ENCODE assay signal across 1 cellular context in the genomic region with DNA sequence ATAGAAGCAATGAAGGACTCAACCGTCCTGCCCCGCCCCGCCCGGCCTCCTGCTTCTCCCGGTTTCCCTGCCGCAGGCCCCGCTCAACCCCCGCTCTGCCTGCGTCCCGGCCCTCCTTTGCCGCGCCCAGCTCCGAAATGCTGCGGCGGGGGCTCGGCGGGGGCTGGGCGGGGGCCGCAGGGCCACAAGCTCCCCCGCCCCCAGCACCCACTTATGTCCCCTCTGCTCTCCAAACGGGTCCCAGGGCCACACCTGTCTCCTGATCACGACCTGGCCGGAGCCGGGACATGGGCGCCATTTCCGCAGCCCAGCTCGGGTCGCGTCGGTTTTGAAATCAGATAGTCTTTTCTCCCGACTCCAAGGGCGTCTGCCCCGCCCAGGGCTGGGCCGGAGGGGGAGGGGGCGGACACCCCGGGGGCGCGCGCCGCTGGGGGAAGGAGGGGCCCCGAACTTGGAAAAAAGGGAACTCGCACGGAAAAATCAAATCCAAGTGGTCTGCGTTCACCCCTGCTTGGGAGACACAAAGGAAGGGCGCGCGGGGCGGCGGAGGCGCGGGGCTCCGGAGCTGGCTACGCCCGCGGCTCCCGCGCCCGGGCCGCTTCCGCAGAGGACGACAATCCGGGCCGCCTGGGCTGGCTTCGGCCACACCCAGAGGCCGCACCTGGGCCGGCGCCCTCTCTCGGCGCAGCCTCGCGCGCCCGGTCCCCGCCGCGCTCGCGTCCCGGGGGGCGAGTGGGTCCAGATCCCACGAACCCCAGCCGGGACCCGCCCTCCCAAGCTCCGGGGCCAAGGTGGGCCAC.
A peak's percentile ranks its signal among the peaks of the same experiment; 100 is the strongest.
TF ChIP-seq lines count a peak whose summit lies in the region.

No MANE protein-coding gene starts in this region.

TF ChIP-seq in WTC11, 78 proteins besides CTCF, POLR2A, EP300 and RAD21 (continued from another document):
- TF ChIP-seq, protein P1, sequence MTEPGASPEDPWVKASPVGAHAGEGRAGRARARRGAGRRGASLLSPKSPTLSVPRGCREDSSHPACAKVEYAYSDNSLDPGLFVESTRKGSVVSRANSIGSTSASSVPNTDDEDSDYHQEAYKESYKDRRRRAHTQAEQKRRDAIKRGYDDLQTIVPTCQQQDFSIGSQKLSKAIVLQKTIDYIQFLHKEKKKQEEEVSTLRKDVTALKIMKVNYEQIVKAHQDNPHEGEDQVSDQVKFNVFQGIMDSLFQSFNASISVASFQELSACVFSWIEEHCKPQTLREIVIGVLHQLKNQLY (CRISPR knock-in tag; IDR thresholded peaks at IDR 0.05): no peak
- TF ChIP-seq, protein P2, sequence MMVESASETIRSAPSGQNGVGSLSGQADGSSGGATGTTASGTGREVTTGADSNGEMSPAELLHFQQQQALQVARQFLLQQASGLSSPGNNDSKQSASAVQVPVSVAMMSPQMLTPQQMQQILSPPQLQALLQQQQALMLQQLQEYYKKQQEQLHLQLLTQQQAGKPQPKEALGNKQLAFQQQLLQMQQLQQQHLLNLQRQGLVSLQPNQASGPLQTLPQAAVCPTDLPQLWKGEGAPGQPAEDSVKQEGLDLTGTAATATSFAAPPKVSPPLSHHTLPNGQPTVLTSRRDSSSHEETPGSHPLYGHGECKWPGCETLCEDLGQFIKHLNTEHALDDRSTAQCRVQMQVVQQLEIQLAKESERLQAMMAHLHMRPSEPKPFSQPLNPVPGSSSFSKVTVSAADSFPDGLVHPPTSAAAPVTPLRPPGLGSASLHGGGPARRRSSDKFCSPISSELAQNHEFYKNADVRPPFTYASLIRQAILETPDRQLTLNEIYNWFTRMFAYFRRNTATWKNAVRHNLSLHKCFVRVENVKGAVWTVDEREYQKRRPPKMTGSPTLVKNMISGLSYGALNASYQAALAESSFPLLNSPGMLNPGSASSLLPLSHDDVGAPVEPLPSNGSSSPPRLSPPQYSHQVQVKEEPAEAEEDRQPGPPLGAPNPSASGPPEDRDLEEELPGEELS (CRISPR knock-in tag; IDR thresholded peaks at IDR 0.05): no peak
- TF ChIP-seq, protein P3, sequence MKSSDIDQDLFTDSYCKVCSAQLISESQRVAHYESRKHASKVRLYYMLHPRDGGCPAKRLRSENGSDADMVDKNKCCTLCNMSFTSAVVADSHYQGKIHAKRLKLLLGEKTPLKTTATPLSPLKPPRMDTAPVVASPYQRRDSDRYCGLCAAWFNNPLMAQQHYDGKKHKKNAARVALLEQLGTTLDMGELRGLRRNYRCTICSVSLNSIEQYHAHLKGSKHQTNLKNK (CRISPR knock-in tag; IDR thresholded peaks at IDR 0.05): no peak
- peak; percentile 48; the same call in 1 of the 2 replicates for TF ChIP-seq GABPB1 (CRISPR knock-in tag; IDR thresholded peaks at IDR 0.05)
- TF ChIP-seq JUN (CRISPR knock-in tag; IDR thresholded peaks at IDR 0.05): no peak
- TF ChIP-seq SP1 (CRISPR knock-in tag; conservative IDR thresholded peaks at IDR 0.05): peak; percentile 20; the same call in 1 of the 2 replicates
- TF ChIP-seq ZNF416 (CRISPR knock-in tag; IDR thresholded peaks at IDR 0.05): 0 out of 2 replicates have a peak, but pooled peaks have one; percentile 61
- no peak for TF ChIP-seq GTF2I (CRISPR knock-in tag; conservative IDR thresholded peaks at IDR 0.05)
- TF ChIP-seq ZNF121 (CRISPR knock-in tag; IDR thresholded peaks at IDR 0.05): no peak
- TF ChIP-seq, protein P4, sequence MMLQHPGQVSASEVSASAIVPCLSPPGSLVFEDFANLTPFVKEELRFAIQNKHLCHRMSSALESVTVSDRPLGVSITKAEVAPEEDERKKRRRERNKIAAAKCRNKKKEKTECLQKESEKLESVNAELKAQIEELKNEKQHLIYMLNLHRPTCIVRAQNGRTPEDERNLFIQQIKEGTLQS (CRISPR knock-in tag; conservative IDR thresholded peaks at IDR 0.05): no peak
- TF ChIP-seq, protein P5, sequence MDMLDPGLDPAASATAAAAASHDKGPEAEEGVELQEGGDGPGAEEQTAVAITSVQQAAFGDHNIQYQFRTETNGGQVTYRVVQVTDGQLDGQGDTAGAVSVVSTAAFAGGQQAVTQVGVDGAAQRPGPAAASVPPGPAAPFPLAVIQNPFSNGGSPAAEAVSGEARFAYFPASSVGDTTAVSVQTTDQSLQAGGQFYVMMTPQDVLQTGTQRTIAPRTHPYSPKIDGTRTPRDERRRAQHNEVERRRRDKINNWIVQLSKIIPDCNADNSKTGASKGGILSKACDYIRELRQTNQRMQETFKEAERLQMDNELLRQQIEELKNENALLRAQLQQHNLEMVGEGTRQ (CRISPR knock-in tag; IDR thresholded peaks at IDR 0.05): no peak
- TF ChIP-seq TCF7 (CRISPR knock-in tag; IDR thresholded peaks at IDR 0.05; ENCODE audit: low read depth): no peak
- no peak for TF ChIP-seq TEAD1 (CRISPR knock-in tag; IDR thresholded peaks at IDR 0.05)
- TF ChIP-seq, protein P6, sequence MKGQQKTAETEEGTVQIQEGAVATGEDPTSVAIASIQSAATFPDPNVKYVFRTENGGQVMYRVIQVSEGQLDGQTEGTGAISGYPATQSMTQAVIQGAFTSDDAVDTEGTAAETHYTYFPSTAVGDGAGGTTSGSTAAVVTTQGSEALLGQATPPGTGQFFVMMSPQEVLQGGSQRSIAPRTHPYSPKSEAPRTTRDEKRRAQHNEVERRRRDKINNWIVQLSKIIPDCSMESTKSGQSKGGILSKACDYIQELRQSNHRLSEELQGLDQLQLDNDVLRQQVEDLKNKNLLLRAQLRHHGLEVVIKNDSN (CRISPR knock-in tag; IDR thresholded peaks at IDR 0.05): no peak; the same call in 1 of the 2 replicates
- no peak for TF ChIP-seq ZNF396 (CRISPR knock-in tag; IDR thresholded peaks at IDR 0.05; ENCODE audit: borderline replicate concordance)
- peak; percentile 46 for TF ChIP-seq ZNF423 (CRISPR knock-in tag; IDR thresholded peaks at IDR 0.05)
